Comparison of ENCODE assay signal across 8 cellular contexts in genomic region chr1:145008388-145008787, GRCh38.
A peak's percentile ranks its signal among the peaks of the same experiment; 100 is the strongest.
DNase-seq lines count a peak whose midpoint lies in the region; ATAC-seq and TF ChIP-seq lines count a peak whose summit lies in the region.
"Not testable (repeated sequence)": the region's sequence is repeated elsewhere in the genome, so short reads cannot be mapped to it uniquely, and the experiment has no call there.

No MANE protein-coding gene starts in this region.

- intact Hi-C loops in right lobe of liver (cut with DNase I): not testable (repeated sequence)

- H3K4me3 Mint-ChIP-seq in activated naive CD8-positive, alpha-beta T cell treated with anti-CD3 and anti-CD28 coated beads, Interleukin-2, amount 50 U/mL, for 24 hours; stimulated activated naive CD8-positive, alpha-beta T cell treated with anti-CD3 and anti-CD28 coated beads, Interleukin-15, amount 100 ng/mL, for 72 hours: not testable (repeated sequence)

- not testable (repeated sequence) for H3K4me3 ChIP-seq in right lobe of liver

- H3K36me3 Mint-ChIP-seq in activated naive CD8-positive, alpha-beta T cell treated with anti-CD3 and anti-CD28 coated beads, Interleukin-2, amount 50 U/mL, for 24 hours (ENCODE audit: low read depth): not testable (repeated sequence)

- H3K9me3 ChIP-seq in right lobe of liver: not testable (repeated sequence)

- not testable (repeated sequence) for TF ChIP-seq CTCF in right lobe of liver (IDR thresholded peaks at IDR 0.05)

- WGBS in right lobe of liver (ENCODE audit: insufficient coverage, low coverage, low lambda C conversion rate, missing lambda C conversion rate): no CpG with 5 or more reads among the region's 4 CpGs

- DNase-seq in activated naive CD8-positive, alpha-beta T cell treated with anti-CD3 and anti-CD28 coated beads, Interleukin-2, amount 50 U/mL, for 24 hours; right lobe of liver; stimulated activated naive CD8-positive, alpha-beta T cell treated with anti-CD3 and anti-CD28 coated beads, Interleukin-15, amount 100 ng/mL, for 72 hours: not testable (repeated sequence)

- not testable (repeated sequence) for H3K36me3 ChIP-seq in right lobe of liver

- ATAC-seq in GM18519 (IDR thresholded peaks at IDR 0.05; ENCODE audit: low FRiP score, unreplicated experiment) (peak; percentile 44), GM19452 (IDR thresholded peaks at IDR 0.05; ENCODE audit: unreplicated experiment) (peak; percentile 42), GM21737 (IDR thresholded peaks at IDR 0.05; ENCODE audit: unreplicated experiment) (peak; percentile 56), HG02973 (IDR thresholded peaks at IDR 0.05; ENCODE audit: unreplicated experiment) (peak; percentile 44), HG03432 (IDR thresholded peaks at IDR 0.05; ENCODE audit: unreplicated experiment) (peak; percentile 69), right lobe of liver (peak; percentile 55 to 71 (median 60))
- peak; percentile 31 for ATAC-seq in activated naive CD8-positive, alpha-beta T cell treated with anti-CD3 and anti-CD28 coated beads, Interleukin-2, amount 50 U/mL, for 24 hours
- ATAC-seq in stimulated activated naive CD8-positive, alpha-beta T cell treated with anti-CD3 and anti-CD28 coated beads, Interleukin-15, amount 100 ng/mL, for 72 hours: peak; percentile 78

- H3K4me1 Mint-ChIP-seq in activated naive CD8-positive, alpha-beta T cell treated with anti-CD3 and anti-CD28 coated beads, Interleukin-2, amount 50 U/mL, for 24 hours; stimulated activated naive CD8-positive, alpha-beta T cell treated with anti-CD3 and anti-CD28 coated beads, Interleukin-15, amount 100 ng/mL, for 72 hours: not testable (repeated sequence)

- not testable (repeated sequence) for H3K27ac ChIP-seq in right lobe of liver

- H3K27ac Mint-ChIP-seq in activated naive CD8-positive, alpha-beta T cell treated with anti-CD3 and anti-CD28 coated beads, Interleukin-2, amount 50 U/mL, for 24 hours; stimulated activated naive CD8-positive, alpha-beta T cell treated with anti-CD3 and anti-CD28 coated beads, Interleukin-15, amount 100 ng/mL, for 72 hours: not testable (repeated sequence)

- TF ChIP-seq POLR2A in right lobe of liver (IDR thresholded peaks at IDR 0.05): not testable (repeated sequence)

- H3K27me3 Mint-ChIP-seq in activated naive CD8-positive, alpha-beta T cell treated with anti-CD3 and anti-CD28 coated beads, Interleukin-2, amount 50 U/mL, for 24 hours; stimulated activated naive CD8-positive, alpha-beta T cell treated with anti-CD3 and anti-CD28 coated beads, Interleukin-15, amount 100 ng/mL, for 72 hours: not testable (repeated sequence)

- H3K4me1 ChIP-seq in right lobe of liver: not testable (repeated sequence)

- H3K9me3 Mint-ChIP-seq in activated naive CD8-positive, alpha-beta T cell treated with anti-CD3 and anti-CD28 coated beads, Interleukin-2, amount 50 U/mL, for 24 hours; stimulated activated naive CD8-positive, alpha-beta T cell treated with anti-CD3 and anti-CD28 coated beads, Interleukin-15, amount 100 ng/mL, for 72 hours: not testable (repeated sequence)

- not testable (repeated sequence) for H3K27me3 ChIP-seq in right lobe of liver
